In genomic region chr14:20454359-20454644, GRCh38 we compare ENCODE assay signal across 6 cellular contexts. TPM values are rescaled to one million over a fixed set of nuclear protein-coding genes. Genes with fewer than 3 reads are reported as not detected.
DNase-seq lines count a peak whose midpoint lies in the region; ATAC-seq lines count a peak whose summit lies in the region.

No MANE protein-coding gene starts in this region.

- ATAC-seq in activated naive CD8-positive, alpha-beta T cell treated with anti-CD3 and anti-CD28 coated beads, Interleukin-2, amount 10 ng/mL, durations not matched to agents 7 days and 5 days (ENCODE audit: low read depth), result peak; percentile 57

- DNase-seq in activated naive CD8-positive, alpha-beta T cell treated with anti-CD3 and anti-CD28 coated beads, Interleukin-2, amount 10 ng/mL, durations not matched to agents 7 days and 5 days, result no peak
- no peak for DNase-seq in activated naive CD8-positive, alpha-beta T cell treated with anti-CD3 and anti-CD28 coated beads for 36 hours
- DNase-seq in Kasumi-1 (lab: John Stamatoyannopoulos, UW) (peak; percentile 78 to 83), ecto neural progenitor cell (ENCODE audit: low spot score) (no peak)
- peak; percentile 85 for DNase-seq in activated naive CD4-positive, alpha-beta T cell treated with anti-CD3 and anti-CD28 coated beads, Interleukin-2, amount 50 U/mL, for 16 hours

- H3K9me3 Mint-ChIP-seq in activated naive CD8-positive, alpha-beta T cell treated with anti-CD3 and anti-CD28 coated beads, Interleukin-2, amount 10 ng/mL, durations not matched to agents 7 days and 5 days, result no peaks in the 10 kb centered on the region
- no peaks in the 10 kb centered on the region for H3K9me3 Mint-ChIP-seq in activated naive CD8-positive, alpha-beta T cell treated with anti-CD3 and anti-CD28 coated beads for 36 hours

- peak overlapping the region; percentile 79 for H3K4me3 ChIP-seq in mononuclear cell (ENCODE audit: low read length)

- peaks cover 15% of the 10 kb centered on the region for H3K36me3 Mint-ChIP-seq in activated naive CD8-positive, alpha-beta T cell treated with anti-CD3 and anti-CD28 coated beads, Interleukin-2, amount 10 ng/mL, durations not matched to agents 7 days and 5 days
- H3K36me3 Mint-ChIP-seq in activated naive CD8-positive, alpha-beta T cell treated with anti-CD3 and anti-CD28 coated beads for 36 hours, result peaks cover 14% of the 10 kb centered on the region

- POLR2A ChIA-PET in activated naive CD8-positive, alpha-beta T cell treated with anti-CD3 and anti-CD28 coated beads, Interleukin-2, amount 10 ng/mL, durations not matched to agents 7 days and 5 days (lab: Charles Lee), result interaction anchor here (1.1 to 3.6 kb wide), 10 partner anchors 9 to 228 kb away, joined by 3 to 36 read pairs (median 8); partner anchors contain the start of genes PNP and TEP1

- H3K27me3 ChIP-seq in mononuclear cell (ENCODE audit: insufficient read depth, low read length), result no peaks in the 10 kb centered on the region

- H3K4me1 ChIP-seq in mononuclear cell (ENCODE audit: insufficient read depth, low read length), result peaks cover 54% of the 10 kb centered on the region

- H3K4me1 Mint-ChIP-seq in activated naive CD8-positive, alpha-beta T cell treated with anti-CD3 and anti-CD28 coated beads, Interleukin-2, amount 10 ng/mL, durations not matched to agents 7 days and 5 days, result peaks cover 16% of the 10 kb centered on the region
- H3K4me1 Mint-ChIP-seq in activated naive CD8-positive, alpha-beta T cell treated with anti-CD3 and anti-CD28 coated beads for 36 hours, result peaks cover 17% of the 10 kb centered on the region

- H3K9me3 ChIP-seq in mononuclear cell (ENCODE audit: low read depth, low read length), result no peaks in the 10 kb centered on the region

- H3K27ac Mint-ChIP-seq in activated naive CD8-positive, alpha-beta T cell treated with anti-CD3 and anti-CD28 coated beads, Interleukin-2, amount 10 ng/mL, durations not matched to agents 7 days and 5 days, result no peak overlapping the region
- no peak overlapping the region for H3K27ac Mint-ChIP-seq in activated naive CD8-positive, alpha-beta T cell treated with anti-CD3 and anti-CD28 coated beads for 36 hours

- H3K4me3 Mint-ChIP-seq in activated naive CD8-positive, alpha-beta T cell treated with anti-CD3 and anti-CD28 coated beads, Interleukin-2, amount 10 ng/mL, durations not matched to agents 7 days and 5 days, result no peak overlapping the region
- no peak overlapping the region for H3K4me3 Mint-ChIP-seq in activated naive CD8-positive, alpha-beta T cell treated with anti-CD3 and anti-CD28 coated beads for 36 hours

- H3K27me3 Mint-ChIP-seq in activated naive CD8-positive, alpha-beta T cell treated with anti-CD3 and anti-CD28 coated beads, Interleukin-2, amount 10 ng/mL, durations not matched to agents 7 days and 5 days, result no peaks in the 10 kb centered on the region
- H3K27me3 Mint-ChIP-seq in activated naive CD8-positive, alpha-beta T cell treated with anti-CD3 and anti-CD28 coated beads for 36 hours, result no peaks in the 10 kb centered on the region

RNA-seq across cellular contexts. Expression of gene OSGEP, which starts 0.3 kb away (rescaled TPM):
- 10 to 100 TPM; 63.5 to 65.3 TPM for total RNA-seq in activated naive CD8-positive, alpha-beta T cell treated with anti-CD3 and anti-CD28 coated beads, Interleukin-2, amount 10 ng/mL, durations not matched to agents 7 days and 5 days
- total RNA-seq in activated naive CD8-positive, alpha-beta T cell treated with anti-CD3 and anti-CD28 coated beads for 36 hours, result 10 to 100 TPM; 59.0 to 59.2 TPM
- 22.4 TPM for total RNA-seq in mononuclear cell

RNA-seq across cellular contexts. Expression of gene APEX1, which starts 0.7 kb away (rescaled TPM):
- 100 to 1,000 TPM; 118 to 123 TPM for total RNA-seq in activated naive CD8-positive, alpha-beta T cell treated with anti-CD3 and anti-CD28 coated beads, Interleukin-2, amount 10 ng/mL, durations not matched to agents 7 days and 5 days
- 100 to 1,000 TPM; 253 to 277 TPM for total RNA-seq in activated naive CD8-positive, alpha-beta T cell treated with anti-CD3 and anti-CD28 coated beads for 36 hours
- total RNA-seq in mononuclear cell, result 42.5 TPM

RNA-seq across cellular contexts. Expression of gene PIP4P1, which starts 6.9 kb away (rescaled TPM):
- 10 to 100 TPM; 42.4 to 45.8 TPM for total RNA-seq in activated naive CD8-positive, alpha-beta T cell treated with anti-CD3 and anti-CD28 coated beads, Interleukin-2, amount 10 ng/mL, durations not matched to agents 7 days and 5 days
- 10 to 100 TPM; 27.6 to 28.7 TPM for total RNA-seq in activated naive CD8-positive, alpha-beta T cell treated with anti-CD3 and anti-CD28 coated beads for 36 hours
- total RNA-seq in mononuclear cell, result 50.7 TPM

RNA-seq across cellular contexts. Expression of gene PNP, which starts 14.9 kb away (rescaled TPM):
- total RNA-seq in activated naive CD8-positive, alpha-beta T cell treated with anti-CD3 and anti-CD28 coated beads, Interleukin-2, amount 10 ng/mL, durations not matched to agents 7 days and 5 days, result 100 to 1,000 TPM; 135 to 141 TPM
- total RNA-seq in activated naive CD8-positive, alpha-beta T cell treated with anti-CD3 and anti-CD28 coated beads for 36 hours, result 100 to 1,000 TPM; 227 to 230 TPM
- 144 TPM for total RNA-seq in mononuclear cell

RNA-seq across cellular contexts. Expression of gene KLHL33, which starts 18.3 kb away (rescaled TPM):
- total RNA-seq in activated naive CD8-positive, alpha-beta T cell treated with anti-CD3 and anti-CD28 coated beads, Interleukin-2, amount 10 ng/mL, durations not matched to agents 7 days and 5 days, result 1 to 10 TPM; 3.4 to 3.6 TPM
- under 1 TPM; 0.50 to 0.68 TPM for total RNA-seq in activated naive CD8-positive, alpha-beta T cell treated with anti-CD3 and anti-CD28 coated beads for 36 hours
- 0.10 TPM for total RNA-seq in mononuclear cell

Comparison
In these comparisons a context has a peak if more than half of its experiments do, and no peak if none do; other contexts are left out.
1. DNase-seq: peak in Kasumi-1 (2 of 2) and activated naive CD4-positive, alpha-beta T cell treated with anti-CD3 and anti-CD28 coated beads, Interleukin-2, amount 50 U/mL, for 16 hours (single experiment); none in activated naive CD8-positive, alpha-beta T cell treated with anti-CD3 and anti-CD28 coated beads, Interleukin-2, amount 10 ng/mL, durations not matched to agents 7 days and 5 days (single experiment), activated naive CD8-positive, alpha-beta T cell treated with anti-CD3 and anti-CD28 coated beads for 36 hours (single experiment) and ecto neural progenitor cell (single experiment).